Comparison of ENCODE assay signal across 11 cellular contexts in the genomic region with DNA sequence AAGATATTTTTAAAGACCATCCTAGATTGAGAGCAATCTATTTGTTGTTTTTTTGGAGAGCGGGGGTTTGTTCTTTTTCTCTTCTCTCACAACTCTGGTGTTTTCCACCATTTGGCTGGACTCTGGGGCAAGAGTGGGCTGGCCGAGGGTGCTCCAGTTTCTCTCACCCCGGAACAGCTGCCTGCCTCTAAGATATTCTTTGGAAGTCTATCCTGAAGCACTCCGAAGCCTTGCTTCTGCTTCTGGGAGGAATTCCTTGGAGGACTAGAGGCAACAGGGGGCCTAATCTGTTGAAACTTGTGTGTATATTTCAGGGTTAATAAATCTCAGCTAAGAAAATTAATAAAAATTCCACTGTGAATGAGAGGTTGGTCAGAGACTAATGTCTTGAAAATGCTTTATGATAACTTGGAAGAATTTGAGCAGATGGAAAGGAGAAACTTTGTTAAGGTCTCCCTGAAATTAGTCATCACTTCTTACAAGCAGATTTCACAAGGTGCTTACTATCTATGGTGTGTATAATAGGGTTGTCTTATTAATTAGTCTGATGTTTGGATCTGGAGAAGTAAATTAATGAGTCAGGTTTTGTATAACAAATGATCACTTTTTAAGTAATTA. TPM values are rescaled to one million over a fixed set of nuclear protein-coding genes. Genes with fewer than 3 reads are reported as not detected.
DNase-seq lines count a peak whose midpoint lies in the region; ATAC-seq, FAIRE-seq and TF ChIP-seq lines count a peak whose summit lies in the region.
"Had no signal": no experiment of that assay in that cellular context is flagged by ENCODE, and none has a peak within 500 bp of the region (broad histone marks: within the 10 kb centered on the region; RNA-seq: fewer than 3 reads in every experiment).

No MANE protein-coding gene starts in this region.

- no peak overlapping the region for H2AFZ ChIP-seq in GM23338

- 88% methylated on average over 4 of the region's 4 CpGs for WGBS in A549 (ENCODE audit: missing lambda C conversion rate)
- WGBS in right lobe of liver (ENCODE audit: insufficient coverage, low coverage, low lambda C conversion rate, missing lambda C conversion rate): 48% methylated on average over 3 of the region's 4 CpGs

- H3K36me3 Mint-ChIP-seq in GM23338 (ENCODE audit: low read depth): peaks cover 10% of the 10 kb centered on the region; the same call in 2 of the 3 replicates
- peaks cover 33% of the 10 kb centered on the region for H3K36me3 Mint-ChIP-seq in activated naive CD8-positive, alpha-beta T cell treated with anti-CD3 and anti-CD28 coated beads, Interleukin-2, amount 50 U/mL, for 24 hours (ENCODE audit: low read depth)

- H4K20me1 ChIP-seq in GM23338 (replicated peaks; ENCODE audit: insufficient read depth): peaks cover 44% of the 10 kb centered on the region

- CTCF ChIA-PET in A549 (lab: Yijun Ruan, JAX): interaction anchor here (4.0 kb wide), 1 partner anchor 8 kb away, joined by 14 read pairs; no protein-coding TSS in a partner anchor

- H3K4me1 Mint-ChIP-seq in GM23338: peaks cover 74% of the 10 kb centered on the region
- H3K4me1 Mint-ChIP-seq in activated naive CD8-positive, alpha-beta T cell treated with anti-CD3 and anti-CD28 coated beads, Interleukin-2, amount 50 U/mL, for 24 hours: peaks cover 80% of the 10 kb centered on the region

- TF ChIP-seq POLR2A in A549 (IDR thresholded peaks at IDR 0.05; ENCODE audit: low read length) (no peak), right lobe of liver (IDR thresholded peaks at IDR 0.05) (no peak)

- H3K36me3 ChIP-seq in GM23338 (ENCODE audit: insufficient read depth) (no peaks in the 10 kb centered on the region), right lobe of liver (no peaks in the 10 kb centered on the region)

- no peak overlapping the region for H3K4me3 ChIP-seq in A549
- peak overlapping the region; percentile 17; the same call in 1 of the 2 replicates for H3K4me3 ChIP-seq in GM23338
- H3K4me3 ChIP-seq in right lobe of liver: no peak overlapping the region
- H3K4me3 ChIP-seq: skin epidermis had no signal

- peak overlapping the region; percentile 56; the same call in 1 of the 2 replicates for H3K27ac Mint-ChIP-seq in GM23338
- peak overlapping the region; percentile 58 for H3K27ac Mint-ChIP-seq in activated naive CD8-positive, alpha-beta T cell treated with anti-CD3 and anti-CD28 coated beads, Interleukin-2, amount 50 U/mL, for 24 hours

- TF ChIP-seq EP300 in A549 (IDR thresholded peaks at IDR 0.05): no peak

- no peak for TF ChIP-seq RAD21 in A549 (conservative IDR thresholded peaks at IDR 0.05 in 1 of 2, IDR thresholded peaks at IDR 0.05 in 1 of 2)

- peaks cover 3% of the 10 kb centered on the region; the same call in 2 of the 3 replicates for H3K9me3 Mint-ChIP-seq in GM23338
- H3K9me3 Mint-ChIP-seq in activated naive CD8-positive, alpha-beta T cell treated with anti-CD3 and anti-CD28 coated beads, Interleukin-2, amount 50 U/mL, for 24 hours: no peaks in the 10 kb centered on the region

- no peak for ATAC-seq in A549
- no peak for ATAC-seq in GM23338
- ATAC-seq in activated naive CD8-positive, alpha-beta T cell treated with anti-CD3 and anti-CD28 coated beads, Interleukin-2, amount 50 U/mL, for 24 hours: no peak
- ATAC-seq in right lobe of liver: no peak
- no peak for ATAC-seq in HG03378 (IDR thresholded peaks at IDR 0.05; ENCODE audit: unreplicated experiment)
- no peak for ATAC-seq in HG03442 (IDR thresholded peaks at IDR 0.05; ENCODE audit: unreplicated experiment)

- no peak for TF ChIP-seq CTCF in A549 (IDR thresholded peaks at IDR 0.05)
- no peak for TF ChIP-seq CTCF in GM23338 (conservative IDR thresholded peaks at IDR 0.05; ENCODE audit: low read depth in 2 of 2)
- TF ChIP-seq CTCF in right lobe of liver (IDR thresholded peaks at IDR 0.05): no peak

- H3K4me2 ChIP-seq in A549: no peak overlapping the region; the same call in 2 of the 3 replicates
- H3K4me2 ChIP-seq in GM23338: peak overlapping the region; percentile 12

- H3F3A ChIP-seq in GM23338 (replicated peaks; ENCODE audit: low read depth): no peaks in the 10 kb centered on the region

- no peaks in the 10 kb centered on the region for H3K27me3 Mint-ChIP-seq in GM23338 (ENCODE audit: insufficient read depth, low read depth, poor library complexity)
- no peaks in the 10 kb centered on the region for H3K27me3 Mint-ChIP-seq in activated naive CD8-positive, alpha-beta T cell treated with anti-CD3 and anti-CD28 coated beads, Interleukin-2, amount 50 U/mL, for 24 hours

- intact Hi-C loops in right lobe of liver (cut with DNase I): no loop called here

- H3K79me2 ChIP-seq in GM23338 (replicated peaks; ENCODE audit: insufficient read depth): peaks cover 88% of the 10 kb centered on the region

- no peak for FAIRE-seq in A549 (lab: Jason Lieb, UNC)

- H3K4me1 ChIP-seq in A549 (peaks cover 28% of the 10 kb centered on the region), GM23338 (ENCODE audit: insufficient read depth) (peaks cover 69% of the 10 kb centered on the region), right lobe of liver (peaks cover 0 to 61% (median 24%) of the 10 kb centered on the region in 4 donors)

- H3K9me3 ChIP-seq in A549: no peaks in the 10 kb centered on the region
- H3K9me3 ChIP-seq in right lobe of liver: no peaks in the 10 kb centered on the region

- no peak for DNase-seq in A549 (ENCODE audit: low read depth in 1 of 2, low spot score in 1 of 2)
- DNase-seq in GM23338 (ENCODE audit: low spot score): no peak
- no peak for DNase-seq in activated naive CD8-positive, alpha-beta T cell treated with anti-CD3 and anti-CD28 coated beads, Interleukin-2, amount 50 U/mL, for 24 hours
- no peak for DNase-seq in right lobe of liver
- DNase-seq in DMS79 treated with DMSO at 0.1 percent for 48 hours (lab: John Stamatoyannopoulos, UW): no peak
- no peak for DNase-seq in activated gamma-delta T cell treated with Interleukin-2 at 50 U/mL for 16 hours
- DNase-seq: cerebellar nuclear complex, NCI-H524 had no signal

- no peaks in the 10 kb centered on the region for H3K9me2 ChIP-seq in GM23338 (ENCODE audit: insufficient read depth)

- H3K4me3 Mint-ChIP-seq in GM23338: no peak overlapping the region
- peak overlapping the region; percentile 93 for H3K4me3 Mint-ChIP-seq in activated naive CD8-positive, alpha-beta T cell treated with anti-CD3 and anti-CD28 coated beads, Interleukin-2, amount 50 U/mL, for 24 hours

- POLR2A ChIA-PET in A549 (lab: Yijun Ruan, JAX): interaction anchor here (0.6 kb wide), 1 partner anchor 377 kb away, joined by 3 read pairs; no protein-coding TSS in a partner anchor

- H3K27ac ChIP-seq in A549 (no peak overlapping the region), GM23338 (ENCODE audit: low read depth) (no peak overlapping the region), right lobe of liver (peak overlapping the region; percentile 11 to 16 (median 15))

- H3K27me3 ChIP-seq in GM23338 (ENCODE audit: insufficient read depth): no peaks in the 10 kb centered on the region
- no peaks in the 10 kb centered on the region for H3K27me3 ChIP-seq in right lobe of liver

TF ChIP-seq in A549, 52 proteins besides CTCF, POLR2A, EP300 and RAD21:
- TF ChIP-seq NFE2L2 (conservative IDR thresholded peaks at IDR 0.05; ENCODE audit: low read length): no peak
- TF ChIP-seq KDM5A (IDR thresholded peaks at IDR 0.05): no peak
- no peak for TF ChIP-seq ZFP36 (IDR thresholded peaks at IDR 0.05; ENCODE audit: borderline replicate concordance, partially characterized antibody)
- TF ChIP-seq ZNF302 (CRISPR knock-in tag; IDR thresholded peaks at IDR 0.05): no peak
- no peak for TF ChIP-seq RARB (CRISPR knock-in tag; IDR thresholded peaks at IDR 0.05)
- no peak for TF ChIP-seq TP53 (CRISPR knock-in tag; IDR thresholded peaks at IDR 0.05)
- no peak for TF ChIP-seq EHMT2 (IDR thresholded peaks at IDR 0.05; ENCODE audit: low read depth)
- TF ChIP-seq FOSL2 (IDR thresholded peaks at IDR 0.05): no peak
- TF ChIP-seq FOSL2 (CRISPR knock-in tag; IDR thresholded peaks at IDR 0.05): peak; percentile 19; the same call in 1 of the 2 replicates

TF ChIP-seq in GM23338, 12 proteins besides CTCF, POLR2A, EP300 and RAD21 (continues in another document):
- TF ChIP-seq ZNF114 (CRISPR knock-in tag; IDR thresholded peaks at IDR 0.05) (no peak), ZNF331 (CRISPR knock-in tag; IDR thresholded peaks at IDR 0.05; ENCODE audit: low read depth) (no peak)

RNA-seq across cellular contexts. Expression of gene MAN2A1, which starts 3.9 kb away (rescaled TPM):
- polyA plus RNA-seq in A549 (2011; rRNA removed) (40.6 and 51.5 TPM in 2 replicates), A549 (2017; fragmentation: RNase III; extraction: RNeasy Plus Mini Kit Qiagen cat#74134 plus additional on column Dnase treatment) (15.8 to 16.5 TPM (median 16.1 TPM) in 3 replicates), GM23338 (2016; fragmentation: Nextera tagmentation; extraction: Ambion mirVana) (28.3 and 32.5 TPM in 2 replicates)
- polyA plus RNA-seq in A549 (2012; cell fraction: cytosol; rRNA removed): 4.6 and 5.2 TPM in 2 replicates
- polyA plus RNA-seq in A549 (2012; cell fraction: nucleus; rRNA removed): 7.0 and 8.0 TPM in 2 replicates
- polyA minus RNA-seq in A549 (2011; rRNA and poly(A)+ RNA removed): 35.1 and 37.6 TPM in 2 replicates
- total RNA-seq in GM23338 (2014; rRNA removed; shearing (Covaris generic)): 129 and 132 TPM in 2 replicates
- total RNA-seq in right lobe of liver: 10 to 100 TPM; 48.1 to 68.8 (median 61.9) TPM

Comparison
In these comparisons a context has a peak if more than half of its experiments do, and no peak if none do; other contexts are left out.
1. H3K27ac ChIP-seq: peak in right lobe of liver (3 of 3); none in A549 (0 of 2) and GM23338 (single experiment).